Comparison of ENCODE assay signal across 9 cellular contexts in genomic region chr18:33231474-33232317, GRCh38.
DNase-seq lines count a peak whose midpoint lies in the region; ATAC-seq, FAIRE-seq and TF ChIP-seq lines count a peak whose summit lies in the region.
"Had no signal": no experiment of that assay in that cellular context is flagged by ENCODE, and none has a peak within 500 bp of the region (broad histone marks: within the 10 kb centered on the region; RNA-seq: fewer than 3 reads in every experiment).

No MANE protein-coding gene starts in this region.

- peak; percentile 95 for ATAC-seq in HG03175 (IDR thresholded peaks at IDR 0.05; ENCODE audit: unreplicated experiment)
- peak; percentile 98 for ATAC-seq in WTC11

- H3K4me3 ChIP-seq in epithelial cell of proximal tubule (ENCODE audit: low read depth, low read length), result no peak overlapping the region
- no peak overlapping the region for H3K4me3 ChIP-seq in thyroid gland (replicated peaks in 1 of 3)

- TF ChIP-seq POLR2A in thyroid gland (IDR thresholded peaks at IDR 0.05), result no peak

- peak overlapping the region; percentile 86 for H3K27ac Mint-ChIP-seq in WTC11
- H3K27ac Mint-ChIP-seq: dendritic cell treated with granulocyte-macrophage colony-stimulating factor and Interleukin-4, amounts not matched to agents 40 ng/mL and 50 ng/mL, for 4 days had no signal

- H3K9me3 Mint-ChIP-seq in WTC11, result no peaks in the 10 kb centered on the region
- H3K9me3 Mint-ChIP-seq: dendritic cell treated with granulocyte-macrophage colony-stimulating factor and Interleukin-4, amounts not matched to agents 40 ng/mL and 50 ng/mL, for 4 days had no signal

- H3K4me3 Mint-ChIP-seq in WTC11, result no peak overlapping the region
- H3K4me3 Mint-ChIP-seq: dendritic cell treated with granulocyte-macrophage colony-stimulating factor and Interleukin-4, amounts not matched to agents 40 ng/mL and 50 ng/mL, for 4 days had no signal

- intact Hi-C loops in thyroid gland (cut with DNase I), result loop anchor here (5.0 kb wide), 1 partner anchor 266 kb away; no protein-coding TSS in a partner anchor

- H3K36me3 ChIP-seq in thyroid gland, result no peaks in the 10 kb centered on the region

- 64 to 67% methylated on average over 6 of the region's 6 CpGs for WGBS in thyroid gland, 2 donors

- no peaks in the 10 kb centered on the region for H3K4me1 ChIP-seq in thyroid gland

- no peaks in the 10 kb centered on the region for H3K27me3 Mint-ChIP-seq in WTC11 (ENCODE audit: low read depth)
- H3K27me3 Mint-ChIP-seq: dendritic cell treated with granulocyte-macrophage colony-stimulating factor and Interleukin-4, amounts not matched to agents 40 ng/mL and 50 ng/mL, for 4 days had no signal

- TF ChIP-seq CTCF in WTC11 (IDR thresholded peaks at IDR 0.05) (peak; percentile 86), epithelial cell of proximal tubule (conservative IDR thresholded peaks at IDR 0.05; ENCODE audit: low read depth, low read length) (peak; percentile 98), thyroid gland (IDR thresholded peaks at IDR 0.05) (peak; percentile 71 to 90 (median 82))

- POLR2A ChIA-PET in WTC11 (lab: Charles Lee), result no interaction called here

- CTCF ChIA-PET in WTC11 (lab: Charles Lee), result interaction anchor here (0.5 to 3.0 kb wide), 63 partner anchors 8 to 713 kb away, joined by 3 to 46 read pairs (median 4); no protein-coding TSS in a partner anchor

- DNase-seq in D341Med (ENCODE audit: low spot score) (peak; percentile 77), GM19239 (ENCODE audit: insufficient read length, low spot score) (peak; percentile 12), NCI-H2171 (lab: John Stamatoyannopoulos, UW) (peak; percentile 56), WTC11 (ENCODE audit: low spot score) (peak; percentile 88), epithelial cell of proximal tubule (ENCODE audit: low read depth) (peak; percentile 9), mucosa of gallbladder (ENCODE audit: low spot score) (peak; percentile 67), thyroid gland (peak; percentile 66 to 79)

- H3K27ac ChIP-seq in thyroid gland, result no peak overlapping the region

- H3K9me3 ChIP-seq in thyroid gland, result no peaks in the 10 kb centered on the region

- FAIRE-seq in GM19239 (lab: Jason Lieb, UNC), result no peak

- no peaks in the 10 kb centered on the region for H3K36me3 Mint-ChIP-seq in WTC11

- H3K27me3 ChIP-seq in thyroid gland, result no peaks in the 10 kb centered on the region

- peaks cover 8% of the 10 kb centered on the region for H3K4me1 Mint-ChIP-seq in WTC11

TF ChIP-seq in WTC11, 78 proteins besides CTCF, POLR2A, EP300 and RAD21:
- TF ChIP-seq CDX4 (CRISPR knock-in tag; IDR thresholded peaks at IDR 0.05; ENCODE audit: borderline replicate concordance) (no peak), JAZF1 (CRISPR knock-in tag; IDR thresholded peaks at IDR 0.05) (no peak), MAX (CRISPR knock-in tag; IDR thresholded peaks at IDR 0.05) (no peak), KAT7 (CRISPR knock-in tag; IDR thresholded peaks at IDR 0.05; ENCODE audit: borderline replicate concordance) (no peak), IRF1 (CRISPR knock-in tag; IDR thresholded peaks at IDR 0.05) (no peak)

Comparison
In these comparisons a context has a peak if more than half of its experiments do, and no peak if none do; other contexts are left out.
1. DNase-seq: peak in every context shown above with its lines; median percentile 88 in WTC11; 77 in D341Med; 72 in thyroid gland; 67 in mucosa of gallbladder; 56 in NCI-H2171; 12 in GM19239; 9 in epithelial cell of proximal tubule.